ENCODE assay signal across 8 cellular contexts in the genomic region with DNA sequence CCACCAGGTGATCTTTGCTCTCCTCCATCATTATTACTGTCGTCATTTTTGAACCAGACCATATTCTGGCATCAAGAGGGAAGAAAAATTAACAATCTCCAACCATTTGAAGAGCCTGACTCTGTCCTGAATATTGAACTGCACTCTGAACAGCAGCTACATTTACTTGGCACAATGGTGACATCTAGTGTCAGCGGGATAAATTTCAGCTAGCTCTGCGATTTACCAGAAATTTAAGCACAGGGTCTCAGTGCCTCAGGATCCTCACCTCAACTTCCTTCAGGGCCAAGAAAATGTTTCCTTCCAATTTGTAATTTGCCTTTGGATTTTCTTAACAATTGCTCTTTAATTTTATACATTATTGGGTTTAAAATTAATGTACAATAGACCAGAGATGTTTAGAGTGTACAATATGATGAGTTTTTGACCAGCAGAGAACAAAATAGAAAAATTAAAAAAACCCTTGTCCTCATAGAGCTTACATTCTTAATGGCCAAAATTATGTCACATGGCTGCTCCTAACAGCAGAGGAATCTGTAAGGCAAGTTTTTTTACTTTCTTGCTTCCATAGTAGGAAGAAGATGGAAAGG. TPM values are rescaled to one million over a fixed set of nuclear protein-coding genes. Genes with fewer than 3 reads are reported as not detected.
DNase-seq lines count a peak whose midpoint lies in the region; ATAC-seq and TF ChIP-seq lines count a peak whose summit lies in the region.

No MANE protein-coding gene starts in this region.

- H3K27ac ChIP-seq in sigmoid colon = no peak overlapping the region

- intact Hi-C loops in head of caudate nucleus (cut with DNase I) (loop anchor here (5.0 kb wide), 1 partner anchor 88 kb away; no protein-coding TSS in a partner anchor), sigmoid colon (cut with DNase I) (loop anchor here (1.0 kb wide), 1 partner anchor 88 kb away; no protein-coding TSS in a partner anchor)

- no peak for TF ChIP-seq POLR2A in sigmoid colon (IDR thresholded peaks at IDR 0.05)

- no peaks in the 10 kb centered on the region for H3K27me3 ChIP-seq in sigmoid colon

- H3K9me3 ChIP-seq in sigmoid colon = no peaks in the 10 kb centered on the region

- no peak overlapping the region for H3K4me3 ChIP-seq in sigmoid colon

- no peaks in the 10 kb centered on the region for H3K27me3 Mint-ChIP-seq in activated naive CD4-positive, alpha-beta T cell treated with anti-CD3 and anti-CD28 coated beads, Interleukin-2, amount 10 ng/mL, durations not matched to agents 7 days and 5 days

- H3K4me1 Mint-ChIP-seq in activated naive CD4-positive, alpha-beta T cell treated with anti-CD3 and anti-CD28 coated beads, Interleukin-2, amount 10 ng/mL, durations not matched to agents 7 days and 5 days = no peaks in the 10 kb centered on the region

- DNase-seq in activated CD8-positive, alpha-beta memory T cell treated with anti-CD3 and anti-CD28 coated beads for 24 hours = peak; percentile 64
- no peak for DNase-seq in activated CD8-positive, alpha-beta memory T cell treated with anti-CD3 and anti-CD28 coated beads, Interleukin-2, amount 50 U/mL, for 48 hours
- DNase-seq in HuH-7 (ENCODE audit: low spot score) (peak; percentile 70), RKO (ENCODE audit: low spot score) (peak; percentile 77), head of caudate nucleus (peak in 31 of 42 donors; percentile 10 to 79 (median 47)), sigmoid colon (no peak)
- DNase-seq in activated naive CD4-positive, alpha-beta T cell treated with anti-CD3 and anti-CD28 coated beads, Interleukin-2, amount 10 ng/mL, durations not matched to agents 7 days and 5 days = peak; percentile 67

- 0 to 2% methylated on average over 3 of the region's 3 CpGs for WGBS in sigmoid colon, 2 donors

- no peak overlapping the region for H3K4me3 Mint-ChIP-seq in activated naive CD4-positive, alpha-beta T cell treated with anti-CD3 and anti-CD28 coated beads, Interleukin-2, amount 10 ng/mL, durations not matched to agents 7 days and 5 days

- no peaks in the 10 kb centered on the region for H3K36me3 Mint-ChIP-seq in activated naive CD4-positive, alpha-beta T cell treated with anti-CD3 and anti-CD28 coated beads, Interleukin-2, amount 10 ng/mL, durations not matched to agents 7 days and 5 days

- TF ChIP-seq CTCF in sigmoid colon (IDR thresholded peaks at IDR 0.05) = peak; percentile 15 to 59 (median 58)

- no peak for ATAC-seq in HG03565 (IDR thresholded peaks at IDR 0.05; ENCODE audit: unreplicated experiment)

- no peaks in the 10 kb centered on the region for H3K36me3 ChIP-seq in sigmoid colon

- no peaks in the 10 kb centered on the region for H3K9me3 Mint-ChIP-seq in activated naive CD4-positive, alpha-beta T cell treated with anti-CD3 and anti-CD28 coated beads, Interleukin-2, amount 10 ng/mL, durations not matched to agents 7 days and 5 days

- no peak overlapping the region for H3K27ac Mint-ChIP-seq in activated naive CD4-positive, alpha-beta T cell treated with anti-CD3 and anti-CD28 coated beads, Interleukin-2, amount 10 ng/mL, durations not matched to agents 7 days and 5 days

- CTCF ChIA-PET in activated naive CD4-positive, alpha-beta T cell treated with anti-CD3 and anti-CD28 coated beads, Interleukin-2, amount 10 ng/mL, durations not matched to agents 7 days and 5 days (lab: Charles Lee) = interaction anchor here (0.6 to 6.2 kb wide), 19 partner anchors 10 to 1555 kb away, joined by 3 to 85 read pairs (median 3); a partner anchor contains a TSS

- H3K4me1 ChIP-seq in sigmoid colon = no peaks in the 10 kb centered on the region

- TF ChIP-seq EP300 in sigmoid colon (IDR thresholded peaks at IDR 0.05) = no peak

RNA-seq across cellular contexts. Expression of a gene that starts 10.7 kb away (rescaled TPM):
- 1 to 10 TPM; 5.2 to 7.4 (median 6.0) TPM for total RNA-seq in sigmoid colon
- 1 to 10 TPM; 2.3 to 2.4 (median 2.4) TPM for polyA plus RNA-seq in sigmoid colon

RNA-seq across cellular contexts. Expression of a gene that starts 26.4 kb away (rescaled TPM):
- total RNA-seq in sigmoid colon = not detected
- under 1 TPM in 1 of 3 donors, not detected in 2; 0.07 TPM for polyA plus RNA-seq in sigmoid colon

RNA-seq across cellular contexts. Expression of a gene that starts 37.8 kb away (rescaled TPM):
- total RNA-seq in sigmoid colon = 10 to 100 TPM in 1 of 4 donors, 1 to 10 TPM in 3; 3.9 to 11.6 (median 7.5) TPM
- polyA plus RNA-seq in sigmoid colon = 1 to 10 TPM; 3.0 to 5.4 (median 5.3) TPM

RNA-seq across cellular contexts. Expression of a gene that starts 58.0 kb away (rescaled TPM):
- total RNA-seq in sigmoid colon = not detected
- polyA plus RNA-seq in sigmoid colon = not detected

Comparison
In these comparisons a context has a peak if more than half of its experiments do, and no peak if none do; other contexts are left out.
1. DNase-seq: peak in activated CD8-positive, alpha-beta memory T cell treated with anti-CD3 and anti-CD28 coated beads for 24 hours (single experiment), HuH-7 (single experiment), RKO (single experiment), activated naive CD4-positive, alpha-beta T cell treated with anti-CD3 and anti-CD28 coated beads, Interleukin-2, amount 10 ng/mL, durations not matched to agents 7 days and 5 days (single experiment) and head of caudate nucleus (31 of 42); none in activated CD8-positive, alpha-beta memory T cell treated with anti-CD3 and anti-CD28 coated beads, Interleukin-2, amount 50 U/mL, for 48 hours (single experiment) and sigmoid colon (single experiment).